In genomic region chr16:19815418-19815817, GRCh38 we compare ENCODE assay signal across 26 cellular contexts.
"Had no signal": no experiment of that assay in that cellular context is flagged by ENCODE, and none has a peak within 500 bp of the region (broad histone marks: within the 10 kb centered on the region; RNA-seq: fewer than 3 reads in every experiment).

No MANE protein-coding gene starts in this region.

- H3K27me3 ChIP-seq: MG63, SJSA1 had no signal

- DNase-seq: Karpas-422, KG1, MG63, NCI-H1092, NCI-H1105 treated with DMSO at 0.1 percent for 48 hours, NCI-H1417 treated with DMSO at 0.1 percent for 48 hours, NCI-H146, NCI-H1694 treated with DMSO at 0.1 percent for 48 hours, NCI-H1930, NCI-H2081, NCI-H2107, NCI-H226, NCI-H446, NCI-H510A, NCI-H524 treated with DMSO at 0.1 percent for 48 hours, NCI-H69, NCI-H774, Right ventricle myocardium superior, RPMI8226, SIG-M5, SW 1271 had no signal

- H3K27ac ChIP-seq: HL-60, SJSA1, SK-N-MC had no signal

- H3K36me3 ChIP-seq: SJSA1 had no signal

- H3K4me3 ChIP-seq: MG63, SJSA1, SK-N-MC had no signal

- FAIRE-seq: HTR-8/SVneo, RCC 7860 had no signal

- H3K9me3 ChIP-seq: SJSA1 had no signal
